Comparison of ENCODE assay signal across 11 cellular contexts in genomic region chr2:230779141-230779523, GRCh38.
DNase-seq lines count a peak whose midpoint lies in the region; ATAC-seq, FAIRE-seq and TF ChIP-seq lines count a peak whose summit lies in the region.
"Had no signal": no experiment of that assay in that cellular context is flagged by ENCODE, and none has a peak within 500 bp of the region (broad histone marks: within the 10 kb centered on the region; RNA-seq: fewer than 3 reads in every experiment).

No MANE protein-coding gene starts in this region.

- H3K27ac Mint-ChIP-seq in chondrocyte (ENCODE audit: unreplicated experiment): peak overlapping the region; percentile 3
- H3K27ac Mint-ChIP-seq in neural progenitor cell: no peak overlapping the region

- H3K79me2 ChIP-seq in neural progenitor cell (ENCODE audit: low read depth): peaks cover 8% of the 10 kb centered on the region

- FAIRE-seq in GM19239 (lab: Jason Lieb, UNC): no peak

- H3K27me3 ChIP-seq in left ventricle myocardium inferior (ENCODE audit: low read depth): no peaks in the 10 kb centered on the region
- no peaks in the 10 kb centered on the region for H3K27me3 ChIP-seq in neural progenitor cell

- H3K4me3 ChIP-seq in left ventricle myocardium inferior (no peak overlapping the region), neural progenitor cell (no peak overlapping the region)

- H3K9me3 Mint-ChIP-seq in chondrocyte (ENCODE audit: low read depth) (peaks cover 4% of the 10 kb centered on the region), neural progenitor cell (peaks cover 8% of the 10 kb centered on the region)

- H3K36me3 ChIP-seq in left ventricle myocardium inferior (peaks cover 3% of the 10 kb centered on the region), neural progenitor cell (no peaks in the 10 kb centered on the region)

- H3K4me3 Mint-ChIP-seq in chondrocyte (ENCODE audit: unreplicated experiment) (no peak overlapping the region), neural progenitor cell (no peak overlapping the region)

- H3K27ac ChIP-seq in left ventricle myocardium inferior (replicated peaks) (peak overlapping the region; percentile 58), neural progenitor cell (no peak overlapping the region)

- H3K4me1 Mint-ChIP-seq in chondrocyte (ENCODE audit: low read depth) (peaks cover 50% of the 10 kb centered on the region), neural progenitor cell (no peaks in the 10 kb centered on the region)

- peaks cover 9% of the 10 kb centered on the region for H3K36me3 Mint-ChIP-seq in chondrocyte (ENCODE audit: low read depth)
- H3K36me3 Mint-ChIP-seq in neural progenitor cell: peaks cover 37% of the 10 kb centered on the region

- H3K27me3 Mint-ChIP-seq in chondrocyte (ENCODE audit: low read depth) (no peaks in the 10 kb centered on the region), neural progenitor cell (ENCODE audit: insufficient read depth, low read depth) (no peaks in the 10 kb centered on the region)

- TF ChIP-seq CTCF in left ventricle myocardium inferior (IDR thresholded peaks at IDR 0.05; ENCODE audit: borderline replicate concordance) (no peak), chondrocyte (IDR thresholded peaks at IDR 0.05) (no peak), neural progenitor cell (IDR thresholded peaks at IDR 0.05) (no peak)

- H3K4me1 ChIP-seq in left ventricle myocardium inferior (peaks cover 74% of the 10 kb centered on the region), neural progenitor cell (no peaks in the 10 kb centered on the region)

- H3K4me2 ChIP-seq in neural progenitor cell: no peak overlapping the region

- DNase-seq in left ventricle myocardium inferior (no peak), cardiac septum (ENCODE audit: low spot score) (no peak), chondrocyte (ENCODE audit: low spot score) (no peak), neural progenitor cell (ENCODE audit: low spot score) (no peak), GM19239 (ENCODE audit: insufficient read length, low spot score) (no peak)
- no peak for DNase-seq in stimulated activated naive CD8-positive, alpha-beta T cell treated with anti-CD3 and anti-CD28 coated beads, Interleukin-15, Interleukin-2, amounts not matched to agents 100 U/mL and 50 U/mL, for 24 hours
- DNase-seq: AML-193; effector CD4-positive, alpha-beta T cell; NCI-H1417 treated with DMSO at 0.1 percent for 48 hours had no signal

- no peaks in the 10 kb centered on the region for H4K20me1 ChIP-seq in neural progenitor cell (ENCODE audit: low read depth)

- ATAC-seq in HG03521 (IDR thresholded peaks at IDR 0.05; ENCODE audit: unreplicated experiment): peak; percentile 28
- ATAC-seq in stimulated activated naive CD8-positive, alpha-beta T cell treated with anti-CD3 and anti-CD28 coated beads, Interleukin-15, Interleukin-2, amounts not matched to agents 100 U/mL and 50 U/mL, for 24 hours: peak; percentile 71
- no peak for ATAC-seq in HG02763 (IDR thresholded peaks at IDR 0.05; ENCODE audit: unreplicated experiment)

- no peak overlapping the region for H3K9ac ChIP-seq in neural progenitor cell

- no peaks in the 10 kb centered on the region for H3K9me3 ChIP-seq in left ventricle myocardium inferior (replicated peaks)
- H3K9me3 ChIP-seq in neural progenitor cell (ENCODE audit: low read depth): no peaks in the 10 kb centered on the region

- no peaks in the 10 kb centered on the region for H3F3A ChIP-seq in neural progenitor cell (ENCODE audit: low read depth)

- intact Hi-C loops in left ventricle myocardium inferior (cut with micrococcal nuclease): no loop called here
- intact Hi-C loops in cardiac septum (cut with DNase I): no loop called here

- H2AFZ ChIP-seq in neural progenitor cell (replicated peaks): no peak overlapping the region
